ENCODE assay signal across 1 cellular context in the genomic region with DNA sequence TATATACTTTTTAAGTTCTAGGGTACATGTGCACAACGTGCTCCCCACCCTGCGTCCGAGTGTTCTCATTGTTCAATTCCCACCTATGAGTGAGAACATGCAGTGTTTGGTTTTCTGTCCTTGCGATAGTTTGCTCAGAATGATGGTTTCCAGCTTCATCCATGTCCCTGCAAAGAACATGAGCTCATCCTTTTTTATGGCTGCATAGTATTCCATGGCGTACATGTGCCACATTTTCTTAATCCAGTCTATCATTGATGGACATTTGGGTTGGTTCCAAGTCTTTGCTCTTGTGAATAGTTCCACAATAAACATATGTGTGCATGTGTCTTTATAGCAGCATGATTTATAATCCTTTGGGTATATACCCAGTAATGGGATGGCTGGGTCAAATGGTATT.
A peak's percentile ranks its signal among the peaks of the same experiment; 100 is the strongest.
TF ChIP-seq lines count a peak whose summit lies in the region.

No MANE protein-coding gene starts in this region.

TF ChIP-seq in HEK293, 187 proteins besides CTCF, POLR2A, EP300 and RAD21 (continued from another document):
- TF ChIP-seq, protein P1, sequence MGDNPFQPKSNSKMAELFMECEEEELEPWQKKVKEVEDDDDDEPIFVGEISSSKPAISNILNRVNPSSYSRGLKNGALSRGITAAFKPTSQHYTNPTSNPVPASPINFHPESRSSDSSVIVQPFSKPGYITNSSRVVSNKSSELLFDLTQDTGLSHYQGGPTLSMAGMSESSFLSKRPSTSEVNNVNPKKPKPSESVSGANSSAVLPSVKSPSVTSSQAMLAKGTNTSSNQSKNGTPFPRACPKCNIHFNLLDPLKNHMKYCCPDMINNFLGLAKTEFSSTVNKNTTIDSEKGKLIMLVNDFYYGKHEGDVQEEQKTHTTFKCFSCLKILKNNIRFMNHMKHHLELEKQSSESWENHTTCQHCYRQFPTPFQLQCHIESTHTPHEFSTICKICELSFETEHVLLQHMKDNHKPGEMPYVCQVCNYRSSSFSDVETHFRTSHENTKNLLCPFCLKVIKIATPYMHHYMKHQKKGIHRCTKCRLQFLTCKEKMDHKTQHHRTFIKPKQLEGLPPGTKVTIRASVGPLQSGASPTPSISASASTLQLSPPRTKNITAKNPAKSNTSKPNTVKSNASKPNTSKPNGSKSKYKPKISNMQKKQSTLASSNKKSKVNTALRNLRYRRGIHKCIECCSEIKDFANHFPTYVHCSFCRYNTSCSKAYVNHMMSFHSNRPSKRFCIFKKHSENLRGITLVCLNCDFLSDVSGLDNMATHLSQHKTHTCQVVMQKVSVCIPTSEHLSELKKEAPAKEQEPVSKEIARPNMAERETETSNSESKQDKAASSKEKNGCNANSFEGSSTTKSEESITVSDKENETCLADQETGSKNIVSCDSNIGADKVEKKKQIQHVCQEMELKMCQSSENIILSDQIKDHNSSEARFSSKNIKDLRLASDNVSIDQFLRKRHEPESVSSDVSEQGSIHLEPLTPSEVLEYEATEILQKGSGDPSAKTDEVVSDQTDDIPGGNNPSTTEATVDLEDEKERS (tag by site-specific recombination; IDR thresholded peaks at IDR 0.05) = 0 out of 2 replicates have a peak, but pooled peaks have one; percentile 66
- TF ChIP-seq ZNF146 (tag by site-specific recombination; IDR thresholded peaks at IDR 0.05) = peak; percentile 98
